ENCODE assay signal across 17 cellular contexts in genomic region chrX:110435191-110435590, GRCh38.
"Had no signal": no experiment of that assay in that cellular context is flagged by ENCODE, and none has a peak within 500 bp of the region (broad histone marks: within the 10 kb centered on the region; RNA-seq: fewer than 3 reads in every experiment).

No MANE protein-coding gene starts in this region.

- H3K9me3 ChIP-seq: esophagus muscularis mucosa, gastrocnemius medialis, sigmoid colon, stomach had no signal

- H3K36me3 ChIP-seq: esophagus muscularis mucosa, gastrocnemius medialis, sigmoid colon, stomach had no signal

- H3K4me1 ChIP-seq: esophagus muscularis mucosa, gastrocnemius medialis, sigmoid colon, stomach had no signal

- ATAC-seq: gastrocnemius medialis; left cardiac atrium; naive thymus-derived CD8-positive, alpha-beta T cell had no signal

- DNase-seq: effector memory CD4-positive, alpha-beta T cell; gastrocnemius medialis; kidney; left cardiac atrium; mammary epithelial cell; naive thymus-derived CD8-positive, alpha-beta T cell; posterior cingulate gyrus; sigmoid colon; small intestine; stimulated activated CD4-positive, alpha-beta T cell treated with anti-CD3 and anti-CD28 coated beads, Interleukin-12 subunit alpha, Interleukin-12 subunit beta, amount 100 ng/mL, for 4 hours; stimulated activated naive CD4-positive, alpha-beta T cell; stomach; substantia nigra; trophoblast cell had no signal

- H3K4me3 ChIP-seq: esophagus muscularis mucosa, gastrocnemius medialis, hepatocyte, sigmoid colon, stomach had no signal

- H3K27ac ChIP-seq: epithelial cell of prostate, esophagus muscularis mucosa, gastrocnemius medialis, hepatocyte, sigmoid colon, stomach had no signal

- H3K27me3 ChIP-seq: gastrocnemius medialis, hepatocyte had no signal
